Comparison of ENCODE assay signal across 1 cellular context in the genomic region with DNA sequence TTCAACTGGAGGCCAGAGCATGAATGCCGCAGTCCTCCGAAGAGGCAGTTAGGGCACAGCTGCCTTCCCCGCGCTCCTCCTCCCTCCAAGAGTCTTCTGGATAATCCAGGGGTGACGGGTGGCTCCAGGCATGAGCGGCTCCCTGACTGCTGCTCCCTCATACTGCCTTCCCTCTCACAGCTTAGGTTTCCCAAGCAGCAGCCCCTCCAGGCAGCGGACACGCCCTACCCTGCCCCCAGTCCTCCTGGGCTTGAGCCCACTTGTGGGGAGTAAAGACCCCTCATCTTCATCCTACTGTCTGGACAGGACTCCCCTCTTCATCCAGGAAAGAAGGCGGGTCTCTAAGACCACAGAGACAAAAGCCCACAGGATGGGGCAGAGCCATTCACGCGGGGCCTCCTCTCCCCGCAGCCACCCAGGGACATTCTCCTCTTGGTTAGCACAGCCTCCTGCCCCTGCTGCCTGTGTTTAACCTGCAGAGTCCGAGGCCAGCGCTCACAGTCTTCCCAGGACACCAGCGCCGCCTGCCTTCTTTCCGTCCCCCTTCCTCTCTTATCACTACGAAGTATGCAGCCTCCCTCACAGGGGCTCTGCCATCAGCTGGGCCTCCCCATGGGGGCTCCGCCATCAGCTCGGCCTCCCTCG. TPM values are rescaled to one million over a fixed set of nuclear protein-coding genes. Genes with fewer than 3 reads are reported as not detected.
"Had no signal": no experiment of that assay in that cellular context is flagged by ENCODE, and none has a peak within 500 bp of the region (broad histone marks: within the 10 kb centered on the region; RNA-seq: fewer than 3 reads in every experiment).

No MANE protein-coding gene starts in this region.

RNA-seq across cellular contexts. Expression of a gene that starts 5.6 kb away (rescaled TPM):
- polyA plus RNA-seq: immature natural killer cell had no signal
